ENCODE assay signal across 9 cellular contexts in genomic region chr5:55055183-55055582, GRCh38. TPM values are rescaled to one million over a fixed set of nuclear protein-coding genes. Genes with fewer than 3 reads are reported as not detected.
"Had no signal": no experiment of that assay in that cellular context is flagged by ENCODE, and none has a peak within 500 bp of the region (broad histone marks: within the 10 kb centered on the region; RNA-seq: fewer than 3 reads in every experiment).

No MANE protein-coding gene starts in this region.

- H3K4me2 ChIP-seq: KMS-11 had no signal

- H3K9ac ChIP-seq: KMS-11 had no signal

- FAIRE-seq: HTR-8/SVneo had no signal

- H3K27ac ChIP-seq: HL-60, KMS-11 had no signal

- DNase-seq: Karpas-422, KBM-7, KG1 had no signal

RNA-seq across cellular contexts. Expression of gene GZMK, which starts 31.1 kb away (rescaled TPM):
- total RNA-seq: HT-29, HT1080, IMR-90 had no signal
- polyA plus RNA-seq: IMR-90 had no signal

RNA-seq across cellular contexts. Expression of gene GZMA, which starts 47.3 kb away (rescaled TPM):
- total RNA-seq: HT-29, IMR-90 had no signal
- polyA plus RNA-seq: IMR-90 had no signal
